21 cellular contexts compared by ENCODE assay signal in genomic region chr13:88761145-88761544, GRCh38.
"Had no signal": no experiment of that assay in that cellular context is flagged by ENCODE, and none has a peak within 500 bp of the region (broad histone marks: within the 10 kb centered on the region; RNA-seq: fewer than 3 reads in every experiment).

No MANE protein-coding gene starts in this region.

- H3K27me3 Mint-ChIP-seq: dendritic cell treated with granulocyte-macrophage colony-stimulating factor and Interleukin-4, amounts not matched to agents 40 ng/mL and 50 ng/mL, for 4 days; stimulated activated naive B cell treated with anti-CD40 and anti-IgM and Interleukin-4, amounts not matched to agents 10 μg/mL and 1 μg/mL and 100 μg/mL, for 72 hours had no signal

- H3K4me1 ChIP-seq: ascending aorta, foreskin keratinocyte, sigmoid colon, testis, vagina had no signal

- H3K4me3 Mint-ChIP-seq: dendritic cell treated with granulocyte-macrophage colony-stimulating factor and Interleukin-4, amounts not matched to agents 40 ng/mL and 50 ng/mL, for 4 days; nephron progenitor cell; stimulated activated naive B cell treated with anti-CD40 and anti-IgM and Interleukin-4, amounts not matched to agents 10 μg/mL and 1 μg/mL and 100 μg/mL, for 72 hours had no signal

- H3K27me3 ChIP-seq: ascending aorta, brain microvascular endothelial cell, foreskin keratinocyte, sigmoid colon, testis, vagina had no signal

- H3K36me3 Mint-ChIP-seq: stimulated activated naive B cell treated with anti-CD40 and anti-IgM and Interleukin-4, amounts not matched to agents 10 μg/mL and 1 μg/mL and 100 μg/mL, for 72 hours had no signal

- H3K27ac ChIP-seq: ascending aorta, brain microvascular endothelial cell, foreskin keratinocyte, sigmoid colon, testis, vagina had no signal

- H3K4me1 Mint-ChIP-seq: nephron progenitor cell; stimulated activated naive B cell treated with anti-CD40 and anti-IgM and Interleukin-4, amounts not matched to agents 10 μg/mL and 1 μg/mL and 100 μg/mL, for 72 hours had no signal

- H3K27ac Mint-ChIP-seq: activated naive CD4-positive, alpha-beta T cell treated with anti-CD3 and anti-CD28 coated beads, Interleukin-2, amount 50 U/mL, for 72 hours; dendritic cell treated with granulocyte-macrophage colony-stimulating factor and Interleukin-4, amounts not matched to agents 40 ng/mL and 50 ng/mL, for 4 days; stimulated activated naive B cell treated with anti-CD40 and anti-IgM and Interleukin-4, amounts not matched to agents 10 μg/mL and 1 μg/mL and 100 μg/mL, for 72 hours had no signal

- DNase-seq: activated T-cell treated with anti-CD3 and anti-CD28 coated beads, Interleukin-2, amount 50 U/mL, for 1 hour; brain microvascular endothelial cell; caudate nucleus; effector CD4-positive, alpha-beta T cell; foreskin keratinocyte; islet precursor cell; left cardiac atrium; mucosa of descending colon; nephron progenitor cell; occipital lobe; posterior cingulate gyrus; sigmoid colon; stimulated activated CD4-positive, alpha-beta T cell treated with anti-CD3 and anti-CD28 coated beads, Interleukin-2, amount 100 ng/mL, for 48 hours; stimulated activated CD8-positive, alpha-beta memory T cell treated with anti-CD3 and anti-CD28 coated beads, Interleukin-4, amount 100 ng/mL, for 48 hours; stimulated activated naive B cell treated with anti-CD40 and anti-IgM and Interleukin-4, amounts not matched to agents 10 μg/mL and 1 μg/mL and 100 μg/mL, for 72 hours; testis; trophoblast cell had no signal

- H3K4me3 ChIP-seq: ascending aorta, mucosa of descending colon, sigmoid colon, testis, vagina had no signal

- H3K9me3 ChIP-seq: ascending aorta, mucosa of descending colon, sigmoid colon, testis, vagina had no signal

- H3K9me3 Mint-ChIP-seq: nephron progenitor cell had no signal

- H3K36me3 ChIP-seq: ascending aorta, brain microvascular endothelial cell, sigmoid colon, vagina had no signal
